Comparison of ENCODE assay signal across 9 cellular contexts in genomic region chr18:49447810-49448745, GRCh38. TPM values are rescaled to one million over a fixed set of nuclear protein-coding genes. Genes with fewer than 3 reads are reported as not detected.
DNase-seq lines count a peak whose midpoint lies in the region; ATAC-seq, FAIRE-seq and TF ChIP-seq lines count a peak whose summit lies in the region.
"Had no signal": no experiment of that assay in that cellular context is flagged by ENCODE, and none has a peak within 500 bp of the region (broad histone marks: within the 10 kb centered on the region; RNA-seq: fewer than 3 reads in every experiment).

No MANE protein-coding gene starts in this region.

- TF ChIP-seq EP300 in HepG2 (IDR thresholded peaks at IDR 0.05; ENCODE audit: low read depth in 2 of 2, low read length in 2 of 2) (no peak), HepG2 (CRISPR knock-in tag; IDR thresholded peaks at IDR 0.05; ENCODE audit: borderline replicate concordance) (no peak), sigmoid colon (IDR thresholded peaks at IDR 0.05) (no peak)

- no peak overlapping the region for H3K4me2 ChIP-seq in HepG2 (ENCODE audit: low read depth, low read length)

- peak; percentile 69 for TF ChIP-seq CTCF in bronchial epithelial cell (IDR thresholded peaks at IDR 0.05; ENCODE audit: insufficient read depth, low read length, severe bottlenecking)
- TF ChIP-seq CTCF in HepG2 (CRISPR knock-in tag; IDR thresholded peaks at IDR 0.05), result peak; percentile 85
- peak in 2 of 4 experiments; percentile 43 to 50 for TF ChIP-seq CTCF in sigmoid colon (IDR thresholded peaks at IDR 0.05)

- peak; percentile 67 for TF ChIP-seq RAD21 in HepG2 (CRISPR knock-in tag; IDR thresholded peaks at IDR 0.05)

- 0 out of 2 replicates have a peak, but pooled peaks cover 6% of the 10 kb centered on the region for H3K9me3 ChIP-seq in HepG2 (ENCODE audit: low read length)
- H3K9me3 ChIP-seq in sigmoid colon, result peaks cover 0 to 8% (median 3%) of the 10 kb centered on the region in 4 donors

- BruUV-seq in HepG2 (replicated peaks; lab: Mats Ljungman, UMichigan), result no TSS peak

- no peak overlapping the region for H3K4me3 ChIP-seq in bronchial epithelial cell (ENCODE audit: low read depth, low read length)
- H3K4me3 ChIP-seq in HepG2 (replicated peaks in 1 of 3; ENCODE audit: insufficient read depth in 1 of 3, low read depth in 2 of 3, low read length in 3 of 3), result no peak overlapping the region
- no peak overlapping the region for H3K4me3 ChIP-seq in sigmoid colon
- H3K4me3 ChIP-seq: SJSA1 had no signal

- H3K36me3 ChIP-seq in bronchial epithelial cell (ENCODE audit: control insufficient read depth, insufficient read depth, low read length) (no peaks in the 10 kb centered on the region), HepG2 (replicated peaks in 1 of 2; ENCODE audit: control insufficient read depth in 1 of 2, insufficient read depth in 2 of 2, low read length in 2 of 2) (no peaks in the 10 kb centered on the region), sigmoid colon (peaks cover 0 to 4% (median 0%) of the 10 kb centered on the region in 4 donors)

- peaks cover 13% of the 10 kb centered on the region; the same call in 1 of the 2 replicates for H3K4me1 ChIP-seq in HepG2 (ENCODE audit: insufficient read depth, low read length)
- peaks cover 0 to 13% (median 0%) of the 10 kb centered on the region in 4 donors for H3K4me1 ChIP-seq in sigmoid colon
- H3K4me1 ChIP-seq: SJSA1 had no signal

- H3K27me3 ChIP-seq in bronchial epithelial cell (ENCODE audit: control insufficient read depth, insufficient read depth, low read length) (no peaks in the 10 kb centered on the region), HepG2 (ENCODE audit: control insufficient read depth in 1 of 2, insufficient read depth in 2 of 2, low read length in 2 of 2) (no peaks in the 10 kb centered on the region), sigmoid colon (no peaks in the 10 kb centered on the region)
- H3K27me3 ChIP-seq: SJSA1 had no signal

- WGBS in HepG2 (ENCODE audit: low lambda C conversion rate), result 59% methylated on average over 3 of the region's 3 CpGs
- 65 to 75% methylated on average over 3 of the region's 3 CpGs for WGBS in sigmoid colon, 2 donors

- H2AFZ ChIP-seq in HepG2 (ENCODE audit: low read length), result no peak overlapping the region

- ATAC-seq in HepG2, result peak; percentile 98

- CTCF ChIA-PET in HepG2 (lab: Yijun Ruan, JAX; ENCODE audit: low intra/inter-chr PET ratio, low total read pairs), result interaction anchor here (1.1 kb wide), 1 partner anchor 773 kb away, joined by 3 read pairs; no protein-coding TSS in a partner anchor

- no peaks in the 10 kb centered on the region for H4K20me1 ChIP-seq in HepG2 (ENCODE audit: insufficient read depth, low read length)

- TF ChIP-seq POLR2A in HepG2 (IDR thresholded peaks at IDR 0.05; ENCODE audit: insufficient read depth in 1 of 2, low read depth in 2 of 2, low read length in 2 of 2) (no peak), sigmoid colon (IDR thresholded peaks at IDR 0.05) (no peak)

- intact Hi-C loops in HepG2 (cut with micrococcal nuclease; ENCODE audit: unreplicated experiment), result loop anchor here (5.0 to 10.0 kb wide), 3 partner anchors 196 to 771 kb away; no protein-coding TSS in a partner anchor
- intact Hi-C loops in sigmoid colon (cut with DNase I), result loop anchor here (10.0 kb wide), 1 partner anchor 773 kb away; no protein-coding TSS in a partner anchor

- POLR2A ChIA-PET in HepG2 (lab: Yijun Ruan, JAX), result no interaction called here

- H3K9ac ChIP-seq in HepG2 (ENCODE audit: insufficient read depth, low read depth, low read length), result no peak overlapping the region

- H3K27ac ChIP-seq in HepG2 (ENCODE audit: extremely low read length, insufficient read depth, low read length) (no peak overlapping the region), sigmoid colon (no peak overlapping the region)
- H3K27ac ChIP-seq: SJSA1 had no signal

- FAIRE-seq in bronchial epithelial cell (lab: Jason Lieb, UNC) (peak; percentile 68), HepG2 (lab: Jason Lieb, UNC) (peak; percentile 56)

- peaks cover 17% of the 10 kb centered on the region for H3K79me2 ChIP-seq in HepG2 (ENCODE audit: insufficient read depth, low read length)

- in situ Hi-C loops in HepG2 (cut with HindIII; ENCODE audit: extremely low pct_ligation_motif_present, low pct_unique_long_range_greater_than_20kb), result loop anchor here (25.0 kb wide), 2 partner anchors 186 to 761 kb away; no protein-coding TSS in a partner anchor

- DNase-seq in DMS153 (lab: John Stamatoyannopoulos, UW) (peak; percentile 38), Kasumi-1 (lab: John Stamatoyannopoulos, UW) (peak; percentile 79 to 87), RPMI8226 (peak; percentile 62), bronchial epithelial cell (ENCODE audit: low read depth) (peak; percentile 50), HepG2 (ENCODE audit: low spot score) (peak; percentile 76), ureter (ENCODE audit: low spot score) (no peak), sigmoid colon (no peak), GM19238 (ENCODE audit: insufficient read length, low spot score) (no peak)

RNA-seq across cellular contexts. Expression of gene DYM, which starts 12.4 kb away (rescaled TPM):
- total RNA-seq in bronchial epithelial cell, result 24.3 and 26.1 TPM in 2 replicates
- 47.6 and 74.3 TPM in 2 replicates for total RNA-seq in HepG2 (2016; rRNA removed; fragmentation: Illumina TruSeq; extraction: Trizol)
- total RNA-seq in HepG2 (2016; cell fraction: cytosol; rRNA removed; fragmentation: Illumina TruSeq; extraction: Trizol; ENCODE audit: low read depth), result 44.2 and 58.4 TPM in 2 replicates
- 48.0 and 72.9 TPM in 2 replicates for total RNA-seq in HepG2 (2016; cell fraction: insoluble cytoplasmic fraction; rRNA removed; fragmentation: Illumina TruSeq; extraction: Trizol)
- total RNA-seq in HepG2 (2016; cell fraction: membrane; rRNA removed; fragmentation: Illumina TruSeq; extraction: Trizol), result 80.3 and 82.6 TPM in 2 replicates
- total RNA-seq in HepG2 (2016; cell fraction: nucleus; rRNA removed; fragmentation: Illumina TruSeq; extraction: Trizol), result 54.5 and 60.6 TPM in 2 replicates
- 51.6 and 72.0 TPM in 2 replicates for polyA plus RNA-seq in HepG2 (2011; rRNA removed)
- polyA plus RNA-seq in HepG2 (2011; cell fraction: cytosol; rRNA removed), result 32.3 and 39.0 TPM in 2 replicates
- polyA plus RNA-seq in HepG2 (2011; cell fraction: nucleus; rRNA removed), result 13.1 and 15.9 TPM in 2 replicates
- polyA plus RNA-seq in HepG2 (2012), result 42.0 and 55.8 TPM in 2 replicates
- polyA plus RNA-seq in HepG2 (2016; cell fraction: cytosol; fragmentation: Illumina TruSeq; extraction: Trizol; ENCODE audit: low read depth), result 28.7 and 32.8 TPM in 2 replicates
- 70.0 and 71.9 TPM in 2 replicates for polyA plus RNA-seq in HepG2 (2016; cell fraction: insoluble cytoplasmic fraction; fragmentation: Illumina TruSeq; extraction: Trizol; ENCODE audit: low read depth)
- 59.3 and 65.7 TPM in 2 replicates for polyA plus RNA-seq in HepG2 (2016; cell fraction: membrane; fragmentation: Illumina TruSeq; extraction: Trizol; ENCODE audit: low read depth)
- polyA plus RNA-seq in HepG2 (2016; cell fraction: nucleus; fragmentation: Illumina TruSeq; extraction: Trizol; ENCODE audit: insufficient read depth, low read depth), result 23.8 and 26.1 TPM in 2 replicates
- polyA minus RNA-seq in HepG2 (2011; rRNA and poly(A)+ RNA removed; ENCODE audit: low replicate concordance), result 107 and 109 TPM in 2 replicates
- 50.0 and 63.9 TPM in 2 replicates for polyA minus RNA-seq in HepG2 (2011; cell fraction: cytosol; rRNA and poly(A)+ RNA removed)
- 116 and 119 TPM in 2 replicates for polyA minus RNA-seq in HepG2 (2011; cell fraction: nucleus; rRNA and poly(A)+ RNA removed)
- 100 TPM for total RNA-seq in ureter
- total RNA-seq in sigmoid colon, result 100 to 1,000 TPM in 1 of 4 donors, 10 to 100 TPM in 3; 53.9 to 123 (median 81.8) TPM
- polyA plus RNA-seq in sigmoid colon, result 10 to 100 TPM; 13.8 to 16.6 (median 13.9) TPM

RNA-seq across cellular contexts. Expression of gene C18orf32, which starts 39.0 kb away (rescaled TPM):
- total RNA-seq in bronchial epithelial cell (9.0 and 14.3 TPM in 2 replicates), HepG2 (2016; rRNA removed; fragmentation: Illumina TruSeq; extraction: Trizol) (14.5 and 20.6 TPM in 2 replicates), ureter (37.9 TPM), sigmoid colon (10 to 100 TPM; 29.1 to 57.8 (median 45.8) TPM)
- total RNA-seq in HepG2 (2016; cell fraction: cytosol; rRNA removed; fragmentation: Illumina TruSeq; extraction: Trizol; ENCODE audit: low read depth), result 21.3 and 22.8 TPM in 2 replicates
- total RNA-seq in HepG2 (2016; cell fraction: insoluble cytoplasmic fraction; rRNA removed; fragmentation: Illumina TruSeq; extraction: Trizol), result 14.0 and 23.8 TPM in 2 replicates
- total RNA-seq in HepG2 (2016; cell fraction: membrane; rRNA removed; fragmentation: Illumina TruSeq; extraction: Trizol), result 32.7 and 32.8 TPM in 2 replicates
- 15.0 and 16.4 TPM in 2 replicates for total RNA-seq in HepG2 (2016; cell fraction: nucleus; rRNA removed; fragmentation: Illumina TruSeq; extraction: Trizol)
- polyA plus RNA-seq in HepG2 (2011; rRNA removed) (15.9 and 17.6 TPM in 2 replicates), sigmoid colon (10 to 100 TPM; 58.4 to 68.7 (median 64.9) TPM)
- 13.2 and 14.2 TPM in 2 replicates for polyA plus RNA-seq in HepG2 (2011; cell fraction: cytosol; rRNA removed)
- 6.4 and 8.7 TPM in 2 replicates for polyA plus RNA-seq in HepG2 (2011; cell fraction: nucleus; rRNA removed)
- 18.8 and 20.4 TPM in 2 replicates for polyA plus RNA-seq in HepG2 (2012)
- polyA plus RNA-seq in HepG2 (2016; cell fraction: cytosol; fragmentation: Illumina TruSeq; extraction: Trizol; ENCODE audit: low read depth), result 55.4 and 58.2 TPM in 2 replicates
- 18.5 and 25.1 TPM in 2 replicates for polyA plus RNA-seq in HepG2 (2016; cell fraction: insoluble cytoplasmic fraction; fragmentation: Illumina TruSeq; extraction: Trizol; ENCODE audit: low read depth)
- 45.4 and 46.0 TPM in 2 replicates for polyA plus RNA-seq in HepG2 (2016; cell fraction: membrane; fragmentation: Illumina TruSeq; extraction: Trizol; ENCODE audit: low read depth)
- polyA plus RNA-seq in HepG2 (2016; cell fraction: nucleus; fragmentation: Illumina TruSeq; extraction: Trizol; ENCODE audit: insufficient read depth, low read depth), result 26.2 and 28.8 TPM in 2 replicates
- 1.9 and 3.2 TPM in 2 replicates for polyA minus RNA-seq in HepG2 (2011; rRNA and poly(A)+ RNA removed; ENCODE audit: low replicate concordance)
- polyA minus RNA-seq in HepG2 (2011; cell fraction: cytosol; rRNA and poly(A)+ RNA removed), result 4.7 and 6.5 TPM in 2 replicates
- polyA minus RNA-seq in HepG2 (2011; cell fraction: nucleus; rRNA and poly(A)+ RNA removed), result 4.4 and 6.7 TPM in 2 replicates

RNA-seq across cellular contexts. Expression of gene RPL17, which starts 44.2 kb away (rescaled TPM):
- total RNA-seq in bronchial epithelial cell (2,687 and 3,922 TPM in 2 replicates), HepG2 (2016; rRNA removed; fragmentation: Illumina TruSeq; extraction: Trizol) (2,087 and 2,639 TPM in 2 replicates), ureter (1,759 TPM), sigmoid colon (1,000 to 10,000 TPM; 2,588 to 3,861 (median 3,027) TPM)
- 3,110 and 3,287 TPM in 2 replicates for total RNA-seq in HepG2 (2016; cell fraction: cytosol; rRNA removed; fragmentation: Illumina TruSeq; extraction: Trizol; ENCODE audit: low read depth)
- 2,077 and 2,707 TPM in 2 replicates for total RNA-seq in HepG2 (2016; cell fraction: insoluble cytoplasmic fraction; rRNA removed; fragmentation: Illumina TruSeq; extraction: Trizol)
- total RNA-seq in HepG2 (2016; cell fraction: membrane; rRNA removed; fragmentation: Illumina TruSeq; extraction: Trizol), result 4,915 and 4,916 TPM in 2 replicates
- total RNA-seq in HepG2 (2016; cell fraction: nucleus; rRNA removed; fragmentation: Illumina TruSeq; extraction: Trizol), result 764 and 826 TPM in 2 replicates
- polyA plus RNA-seq in HepG2 (2011; rRNA removed) (3,818 and 4,133 TPM in 2 replicates), sigmoid colon (1,000 to 10,000 TPM; 2,394 to 4,238 (median 2,434) TPM)
- polyA plus RNA-seq in HepG2 (2011; cell fraction: cytosol; rRNA removed), result 4,012 and 4,835 TPM in 2 replicates
- polyA plus RNA-seq in HepG2 (2011; cell fraction: nucleus; rRNA removed), result 824 and 1,042 TPM in 2 replicates
- polyA plus RNA-seq in HepG2 (2012), result 3,914 and 4,724 TPM in 2 replicates
- 4,104 and 4,147 TPM in 2 replicates for polyA plus RNA-seq in HepG2 (2016; cell fraction: cytosol; fragmentation: Illumina TruSeq; extraction: Trizol; ENCODE audit: low read depth)
- 2,894 and 3,118 TPM in 2 replicates for polyA plus RNA-seq in HepG2 (2016; cell fraction: insoluble cytoplasmic fraction; fragmentation: Illumina TruSeq; extraction: Trizol; ENCODE audit: low read depth)
- 5,165 and 5,252 TPM in 2 replicates for polyA plus RNA-seq in HepG2 (2016; cell fraction: membrane; fragmentation: Illumina TruSeq; extraction: Trizol; ENCODE audit: low read depth)
- 1,528 and 1,530 TPM in 2 replicates for polyA plus RNA-seq in HepG2 (2016; cell fraction: nucleus; fragmentation: Illumina TruSeq; extraction: Trizol; ENCODE audit: insufficient read depth, low read depth)
- 381 and 692 TPM in 2 replicates for polyA minus RNA-seq in HepG2 (2011; rRNA and poly(A)+ RNA removed; ENCODE audit: low replicate concordance)
- 546 and 648 TPM in 2 replicates for polyA minus RNA-seq in HepG2 (2011; cell fraction: cytosol; rRNA and poly(A)+ RNA removed)
- 521 and 627 TPM in 2 replicates for polyA minus RNA-seq in HepG2 (2011; cell fraction: nucleus; rRNA and poly(A)+ RNA removed)

Comparison
In these comparisons a context has a peak if more than half of its experiments do, and no peak if none do; other contexts are left out.
1. DNase-seq: peak in DMS153 (single experiment), Kasumi-1 (2 of 2), RPMI8226 (single experiment), bronchial epithelial cell (single experiment) and HepG2 (single experiment); none in ureter (single experiment), sigmoid colon (single experiment) and GM19238 (single experiment).